In the genomic region with DNA sequence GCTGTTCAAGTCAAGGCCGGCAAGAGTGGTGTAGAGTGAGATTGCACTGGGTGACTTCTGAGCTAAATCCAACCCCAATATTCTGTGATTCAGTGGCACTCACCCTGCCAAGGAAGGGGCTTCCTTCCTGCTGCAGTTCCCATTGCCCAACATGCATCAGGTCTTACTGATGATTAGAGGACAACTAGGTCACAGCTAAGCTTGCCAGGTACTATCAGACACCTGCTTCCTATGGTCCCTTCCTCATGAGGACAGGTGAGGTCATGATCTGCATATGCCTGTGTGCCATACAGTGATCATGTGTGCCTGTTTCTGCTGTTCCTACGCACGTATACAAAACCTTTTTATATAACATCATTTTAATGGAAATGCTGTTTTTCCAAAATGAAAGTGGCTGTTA, we compare ENCODE assay signal across 1 cellular context.
TF ChIP-seq lines count a peak whose summit lies in the region.

No MANE protein-coding gene starts in this region.

TF ChIP-seq in H1, 55 proteins besides CTCF, POLR2A, EP300 and RAD21:
- TF ChIP-seq CREB1 (IDR thresholded peaks at IDR 0.05) (no peak), SP4 (IDR thresholded peaks at IDR 0.05; ENCODE audit: low read length) (no peak), TEAD4 (IDR thresholded peaks at IDR 0.05; ENCODE audit: low read depth, low read length) (no peak), GTF2F1 (IDR thresholded peaks at IDR 0.05; ENCODE audit: borderline replicate concordance, low read depth, low read length) (no peak), BACH1 (IDR thresholded peaks at IDR 0.05; ENCODE audit: low read length) (no peak), SIX5 (IDR thresholded peaks at IDR 0.05; ENCODE audit: low read depth, low read length) (no peak), BRCA1 (IDR thresholded peaks at IDR 0.05; ENCODE audit: low read depth, low read length) (no peak), CHD1 (IDR thresholded peaks at IDR 0.05; ENCODE audit: low read depth, low read length) (no peak), NRF1 (IDR thresholded peaks at IDR 0.05; ENCODE audit: low read depth, low read length) (no peak), KDM5A (IDR thresholded peaks at IDR 0.05; ENCODE audit: low read length) (no peak), SAP30 (IDR thresholded peaks at IDR 0.05; ENCODE audit: insufficient read depth, insufficient replicate concordance, low read length) (no peak), KDM4A (IDR thresholded peaks at IDR 0.05; ENCODE audit: low read depth, low read length, severe bottlenecking) (no peak), GABPA (IDR thresholded peaks at IDR 0.05; ENCODE audit: borderline replicate concordance, insufficient read depth, low read length) (no peak), CHD2 (IDR thresholded peaks at IDR 0.05; ENCODE audit: low read length) (no peak), SUZ12 (IDR thresholded peaks at IDR 0.05; ENCODE audit: low read length) (no peak), SIRT6 (IDR thresholded peaks at IDR 0.05; ENCODE audit: low read length) (no peak), NANOG (IDR thresholded peaks at IDR 0.05; ENCODE audit: insufficient read depth, low read depth, low read length, poor library complexity, severe bottlenecking) (no peak), TCF12 (IDR thresholded peaks at IDR 0.05; ENCODE audit: low read depth, low read length) (no peak), RXRA (IDR thresholded peaks at IDR 0.05; ENCODE audit: insufficient read depth, low read depth, low read length) (no peak), SIN3A (conservative IDR thresholded peaks at IDR 0.05 in 1 of 2, IDR thresholded peaks at IDR 0.05 in 1 of 2; ENCODE audit: low read depth in 1 of 2, low read length in 2 of 2) (no peak)
